Comparison of ENCODE assay signal across 11 cellular contexts in genomic region chr11:62505784-62506145, GRCh38. TPM values are rescaled to one million over a fixed set of nuclear protein-coding genes. Genes with fewer than 3 reads are reported as not detected.
DNase-seq lines count a peak whose midpoint lies in the region; FAIRE-seq and TF ChIP-seq lines count a peak whose summit lies in the region.
"Had no signal": no experiment of that assay in that cellular context is flagged by ENCODE, and none has a peak within 500 bp of the region (broad histone marks: within the 10 kb centered on the region; RNA-seq: fewer than 3 reads in every experiment).

No MANE protein-coding gene starts in this region.

- peaks cover 21% of the 10 kb centered on the region for H3F3A ChIP-seq in GM23248 (ENCODE audit: insufficient read depth)

- no peak for FAIRE-seq in GM12892 (lab: Jason Lieb, UNC)

- peak overlapping the region; percentile 54 for H3K9ac ChIP-seq in GM23248

- TF ChIP-seq POLR2A in GM12892 (IDR thresholded peaks at IDR 0.05; ENCODE audit: low read depth, low read length): no peak

- TF ChIP-seq CTCF in choroid plexus epithelial cell (conservative IDR thresholded peaks at IDR 0.05; ENCODE audit: low read depth, low read length) (no peak), GM10266 (IDR thresholded peaks at IDR 0.05; ENCODE audit: control insufficient read depth, insufficient read depth, low read depth, missing control alignments) (no peak)

- H4K20me1 ChIP-seq in GM23248 (ENCODE audit: insufficient read depth): no peaks in the 10 kb centered on the region

- peak overlapping the region; percentile 60 for H3K4me2 ChIP-seq in GM23248 (ENCODE audit: unreplicated experiment)

- no peaks in the 10 kb centered on the region for H3K79me2 ChIP-seq in GM23248 (ENCODE audit: insufficient read depth)

- DNase-seq in GM23248 (peak; percentile 46), choroid plexus epithelial cell (ENCODE audit: low read depth) (no peak), iPS DF 6.9 (ENCODE audit: low read depth, low spot score) (no peak), retina (peak; percentile 54), GM12892 (ENCODE audit: insufficient read length) (no peak), NOMO-1 treated with DMSO at 0.1 percent for 48 hours (lab: John Stamatoyannopoulos, UW; ENCODE audit: unreplicated experiment) (no peak), GM10266 (ENCODE audit: extremely low spot score) (no peak), RPMI8226 (no peak)
- DNase-seq: activated CD8-positive, alpha-beta memory T cell treated with anti-CD3 and anti-CD28 coated beads, Interleukin-2, amount 50 U/mL, for 48 hours had no signal

- H3K27me3 ChIP-seq in GM23248 (replicated peaks; ENCODE audit: insufficient read depth) (no peaks in the 10 kb centered on the region), iPS DF 6.9 (ENCODE audit: control insufficient read depth, insufficient read depth, low read length) (no peaks in the 10 kb centered on the region)
- H3K27me3 ChIP-seq: adrenal gland had no signal

- 22 to 29% methylated on average over 13 to 15 of the region's 15 CpGs for WGBS in GM23248 (ENCODE audit: low coverage in 1 of 2, low lambda C conversion rate in 2 of 2, missing lambda C conversion rate in 2 of 2), 2 experiments
- no CpG with 5 or more reads among the region's 15 CpGs for WGBS in iPS DF 6.9 (ENCODE audit: insufficient coverage, insufficient read length)

- peak overlapping the region; percentile 69 for H2AFZ ChIP-seq in GM23248

- H3K9me2 ChIP-seq in GM23248 (ENCODE audit: insufficient read depth): no peaks in the 10 kb centered on the region

- H3K4me3 ChIP-seq in GM23248 (peak overlapping the region; percentile 62), choroid plexus epithelial cell (ENCODE audit: low read depth, low read length) (peak overlapping the region; percentile 44), iPS DF 6.9 (ENCODE audit: low read length) (peak overlapping the region; percentile 29; the same call in 1 of the 2 replicates)

- H3K4me1 ChIP-seq in GM23248 (ENCODE audit: insufficient read depth) (peaks cover 15% of the 10 kb centered on the region), iPS DF 6.9 (ENCODE audit: control insufficient read depth, insufficient read depth, low read length) (peaks cover 6% of the 10 kb centered on the region; the same call in 1 of the 2 replicates)

- H3K36me3 ChIP-seq in GM23248 (ENCODE audit: low read depth) (no peaks in the 10 kb centered on the region), iPS DF 6.9 (ENCODE audit: control insufficient read depth, insufficient read depth, low read length) (no peaks in the 10 kb centered on the region)
- H3K36me3 ChIP-seq: adrenal gland had no signal

- no peak overlapping the region for H3K27ac ChIP-seq in GM23248
- H3K27ac ChIP-seq in iPS DF 6.9 (ENCODE audit: low read length): no peak overlapping the region
- H3K27ac ChIP-seq: epithelial cell of prostate had no signal

- in situ Hi-C loops in GM23248 (cut with MboI): no loop called here

- H3K9me3 ChIP-seq in GM23248 (ENCODE audit: low read depth) (no peaks in the 10 kb centered on the region), iPS DF 6.9 (ENCODE audit: control insufficient read depth, insufficient read depth, low read length) (no peaks in the 10 kb centered on the region)
- H3K9me3 ChIP-seq: adrenal gland had no signal

RNA-seq across cellular contexts. Expression of gene AHNAK, which starts 40.8 kb away (rescaled TPM):
- total RNA-seq in GM23248 (2014; rRNA removed; shearing (Covaris generic)): 548 and 557 TPM in 2 replicates
- 163 and 167 TPM in 2 replicates for polyA plus RNA-seq in GM23248 (2016; fragmentation: Nextera tagmentation; extraction: Ambion mirVana)
- 15.5 TPM for polyA plus RNA-seq in GM12892 (2012; ENCODE audit: missing spikeins)

Comparison
In these comparisons a context has a peak if more than half of its experiments do, and no peak if none do; other contexts are left out.
1. DNase-seq: peak in GM23248 (single experiment) and retina (single experiment); none in choroid plexus epithelial cell (single experiment), iPS DF 6.9 (single experiment), GM12892 (single experiment), NOMO-1 treated with DMSO at 0.1 percent for 48 hours (single experiment), GM10266 (single experiment) and RPMI8226 (single experiment).
2. Peak in every context shown above with its lines, with median percentiles within 50 percentile points of each other: H3K4me3 ChIP-seq.